8 cellular contexts compared by ENCODE assay signal in genomic region chr7:67036432-67037395, GRCh38. TPM values are rescaled to one million over a fixed set of nuclear protein-coding genes. Genes with fewer than 3 reads are reported as not detected.
A peak's percentile ranks its signal among the peaks of the same experiment; 100 is the strongest.
DNase-seq lines count a peak whose midpoint lies in the region; ATAC-seq and TF ChIP-seq lines count a peak whose summit lies in the region.
"Not testable (repeated sequence)": the region's sequence is repeated elsewhere in the genome, so short reads cannot be mapped to it uniquely, and the experiment has no call there.

No MANE protein-coding gene starts in this region.

- H3K27ac Mint-ChIP-seq in glutamatergic neuron (ENCODE audit: unreplicated experiment): peak overlapping the region; percentile 83

- not testable (repeated sequence) for H3K4me1 ChIP-seq in psoas muscle
- peaks cover 3 to 13% of the 10 kb centered on the region in 2 donors for H3K4me1 ChIP-seq in thyroid gland

- ATAC-seq in left colon: peak; percentile 92
- ATAC-seq in psoas muscle: peak; percentile 97 to 99 (median 98)

- peak overlapping the region; percentile 8 for H3K4me3 ChIP-seq in psoas muscle
- not testable (repeated sequence) for H3K4me3 ChIP-seq in thyroid gland (replicated peaks in 1 of 3)

- not testable (repeated sequence) for H3K36me3 Mint-ChIP-seq in glutamatergic neuron (ENCODE audit: unreplicated experiment)

- peak overlapping the region; percentile 28 for H3K4me3 Mint-ChIP-seq in glutamatergic neuron (ENCODE audit: unreplicated experiment)

- H3K27me3 Mint-ChIP-seq in glutamatergic neuron (ENCODE audit: unreplicated experiment): not testable (repeated sequence)

- not testable (repeated sequence) for H3K4me1 Mint-ChIP-seq in glutamatergic neuron (ENCODE audit: low read depth, unreplicated experiment)

- not testable (repeated sequence) for H3K36me3 ChIP-seq in psoas muscle (ENCODE audit: insufficient read depth in 1 of 2, low read depth in 1 of 2); thyroid gland

- WGBS in psoas muscle, 3 donors: 33 to 49% (median 40%) methylated on average over 9 to 10 of the region's 10 CpGs
- 68 to 75% methylated on average over 8 to 10 of the region's 10 CpGs for WGBS in thyroid gland, 2 donors

- H3K27ac ChIP-seq in psoas muscle (peak overlapping the region; percentile 89), thyroid gland (peak overlapping the region; percentile 58 to 84 (median 66))

- intact Hi-C loops in left colon (cut with DNase I, micrococcal nuclease); psoas muscle (cut with DNase I); thyroid gland (cut with DNase I): not testable (repeated sequence)

- H3K9me3 ChIP-seq in psoas muscle, thyroid gland: not testable (repeated sequence)

- DNase-seq in DMS 273 treated with DMSO at 0.1 percent for 48 hours (lab: John Stamatoyannopoulos, UW) (peak; percentile 58), NCI-H1694 treated with DMSO at 0.1 percent for 48 hours (lab: John Stamatoyannopoulos, UW) (peak; percentile 68), NCI-H69 (lab: John Stamatoyannopoulos, UW) (peak; percentile 29), amygdala (lab: John Stamatoyannopoulos, UW) (peak in 52 of 56 donors; percentile 2 to 92 (median 64)), glutamatergic neuron (peak; percentile 39), psoas muscle (peak; percentile 68 to 88), thyroid gland (peak; percentile 83 to 84)
- not testable (repeated sequence) for DNase-seq in left colon

- not testable (repeated sequence) for H3K9me3 Mint-ChIP-seq in glutamatergic neuron (ENCODE audit: unreplicated experiment)

- not testable (repeated sequence) for H3K27me3 ChIP-seq in psoas muscle (ENCODE audit: insufficient read depth in 3 of 3, low read length in 2 of 3); thyroid gland

- not testable (repeated sequence) for TF ChIP-seq CTCF in glutamatergic neuron (IDR thresholded peaks at IDR 0.05; ENCODE audit: partially characterized antibody, unreplicated experiment); psoas muscle (IDR thresholded peaks at IDR 0.05); thyroid gland (IDR thresholded peaks at IDR 0.05)

- not testable (repeated sequence) for TF ChIP-seq POLR2A in thyroid gland (IDR thresholded peaks at IDR 0.05)

RNA-seq across cellular contexts. Expression of gene TYW1, which starts 40.1 kb away (rescaled TPM):
- 17.7 TPM for total RNA-seq in glutamatergic neuron (ENCODE audit: unreplicated experiment)
- total RNA-seq in left colon: 10 to 100 TPM; 16.1 to 17.9 TPM
- total RNA-seq in psoas muscle: 10 to 100 TPM in 3 of 4 donors, 1 to 10 TPM in 1; 9.9 to 13.7 (median 11.4) TPM
- polyA plus RNA-seq in psoas muscle: 10 to 100 TPM in 2 of 3 donors, 1 to 10 TPM in 1; 9.3 to 20.1 (median 10.4) TPM
- total RNA-seq in thyroid gland: 10 to 100 TPM; 19.3 to 75.6 (median 38.6) TPM

RNA-seq across cellular contexts. Expression of gene SBDS, which starts 41.3 kb away (rescaled TPM):
- total RNA-seq in glutamatergic neuron (ENCODE audit: unreplicated experiment): 66.3 TPM
- total RNA-seq in left colon: 100 to 1,000 TPM; 128 to 164 TPM
- 100 to 1,000 TPM; 236 to 417 (median 349) TPM for total RNA-seq in psoas muscle
- 100 to 1,000 TPM; 270 to 402 (median 399) TPM for polyA plus RNA-seq in psoas muscle
- total RNA-seq in thyroid gland: 100 to 1,000 TPM in 2 of 4 donors, 10 to 100 TPM in 2; 91.7 to 157 (median 115) TPM
